In the genomic region with DNA sequence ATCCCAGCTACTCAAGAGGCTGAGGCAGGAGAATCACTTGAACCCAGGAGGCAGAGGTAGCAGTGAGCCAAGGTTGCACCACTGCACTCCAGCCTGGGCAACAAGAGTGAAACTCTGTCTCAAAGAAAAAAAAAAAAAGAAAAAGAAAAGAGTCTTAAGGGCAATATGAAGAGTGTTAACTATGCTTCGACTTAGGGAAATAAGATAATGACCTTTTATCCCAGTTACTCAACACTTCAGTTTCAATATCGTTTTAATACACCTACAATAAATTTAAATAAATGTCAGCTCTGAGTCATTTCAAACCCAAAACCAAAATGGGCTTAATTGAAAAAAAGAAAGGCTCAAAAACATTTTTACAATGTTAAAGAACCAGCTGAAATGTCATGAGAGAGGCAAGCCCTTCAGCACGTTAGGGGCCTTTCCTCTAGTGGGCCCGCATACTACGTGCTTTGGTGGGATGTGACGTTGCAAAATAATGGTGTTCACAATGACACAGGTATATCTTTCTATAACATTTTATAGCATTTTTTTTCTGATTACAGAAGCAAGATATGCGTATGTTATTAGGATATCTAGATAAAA, we compare ENCODE assay signal across 25 cellular contexts. TPM values are rescaled to one million over a fixed set of nuclear protein-coding genes. Genes with fewer than 3 reads are reported as not detected.
DNase-seq lines count a peak whose midpoint lies in the region; ATAC-seq and TF ChIP-seq lines count a peak whose summit lies in the region.
"Had no signal": no experiment of that assay in that cellular context is flagged by ENCODE, and none has a peak within 500 bp of the region (broad histone marks: within the 10 kb centered on the region; RNA-seq: fewer than 3 reads in every experiment).

No MANE protein-coding gene starts in this region.

- ATAC-seq in stimulated activated naive B cell treated with anti-CD40 and anti-IgM and Interleukin-4, amounts not matched to agents 10 μg/mL and 1 μg/mL and 100 μg/mL, for 72 hours (replicated peaks) = peak; percentile 49 to 62
- ATAC-seq: left lung had no signal

- peak overlapping the region; percentile 61 for H3K4me3 Mint-ChIP-seq in activated CD4-positive, alpha-beta T cell treated with anti-CD3 and anti-CD28 coated beads, Interleukin-2, amount 10 ng/mL, durations not matched to agents 24 days and 14 days
- H3K4me3 Mint-ChIP-seq in activated naive CD8-positive, alpha-beta T cell = peak overlapping the region; percentile 75
- peak overlapping the region; percentile 44 to 77 for H3K4me3 Mint-ChIP-seq in stimulated activated naive B cell treated with anti-CD40 and anti-IgM and Interleukin-4, amounts not matched to agents 10 μg/mL and 1 μg/mL and 100 μg/mL, for 72 hours
- H3K4me3 Mint-ChIP-seq in HFFc6 = no peak overlapping the region
- H3K4me3 Mint-ChIP-seq: H9, nephron had no signal

- H3K27me3 Mint-ChIP-seq in activated CD4-positive, alpha-beta T cell treated with anti-CD3 and anti-CD28 coated beads, Interleukin-2, amount 10 ng/mL, durations not matched to agents 24 days and 14 days = no peaks in the 10 kb centered on the region
- no peaks in the 10 kb centered on the region for H3K27me3 Mint-ChIP-seq in activated naive CD8-positive, alpha-beta T cell
- H3K27me3 Mint-ChIP-seq in stimulated activated naive B cell treated with anti-CD40 and anti-IgM and Interleukin-4, amounts not matched to agents 10 μg/mL and 1 μg/mL and 100 μg/mL, for 72 hours = no peaks in the 10 kb centered on the region
- no peaks in the 10 kb centered on the region for H3K27me3 Mint-ChIP-seq in HFFc6 (ENCODE audit: insufficient read depth)

- TF ChIP-seq CTCF in OCI-LY3 (IDR thresholded peaks at IDR 0.05; ENCODE audit: low read depth, low read length) = no peak
- TF ChIP-seq CTCF in HFFc6 (IDR thresholded peaks at IDR 0.05) = no peak

- H3K4me1 Mint-ChIP-seq in activated CD4-positive, alpha-beta T cell treated with anti-CD3 and anti-CD28 coated beads, Interleukin-2, amount 10 ng/mL, durations not matched to agents 24 days and 14 days = peaks cover 76% of the 10 kb centered on the region
- H3K4me1 Mint-ChIP-seq in activated naive CD8-positive, alpha-beta T cell (ENCODE audit: low read depth) = peaks cover 63% of the 10 kb centered on the region
- peaks cover 26 to 46% of the 10 kb centered on the region in 2 donors for H3K4me1 Mint-ChIP-seq in stimulated activated naive B cell treated with anti-CD40 and anti-IgM and Interleukin-4, amounts not matched to agents 10 μg/mL and 1 μg/mL and 100 μg/mL, for 72 hours
- peaks cover 29% of the 10 kb centered on the region for H3K4me1 Mint-ChIP-seq in HFFc6 (ENCODE audit: low read depth)
- H3K4me1 Mint-ChIP-seq: H9 had no signal

- no peaks in the 10 kb centered on the region for H3K27me3 ChIP-seq in OCI-LY3 (ENCODE audit: low read depth, low read length)
- H3K27me3 ChIP-seq: BE2C, left lung, Peyer's patch, sigmoid colon had no signal

- intact Hi-C loops in activated CD4-positive, alpha-beta T cell treated with anti-CD3 and anti-CD28 coated beads, Interleukin-2, amount 10 ng/mL, durations not matched to agents 24 days and 14 days (cut with micrococcal nuclease) = loop anchor here (1.0 to 2.0 kb wide), 4 partner anchors 37 to 90 kb away; a partner anchor contains a TSS

- peaks cover 26% of the 10 kb centered on the region for H3K4me1 ChIP-seq in OCI-LY3 (ENCODE audit: low read length)
- H3K4me1 ChIP-seq: BE2C had no signal

- H3K27ac ChIP-seq in OCI-LY3 (ENCODE audit: low read length) = no peak overlapping the region
- H3K27ac ChIP-seq: parathyroid adenoma had no signal

- H3K9me3 Mint-ChIP-seq in activated CD4-positive, alpha-beta T cell treated with anti-CD3 and anti-CD28 coated beads, Interleukin-2, amount 10 ng/mL, durations not matched to agents 24 days and 14 days = peaks cover 3% of the 10 kb centered on the region
- H3K9me3 Mint-ChIP-seq in activated naive CD8-positive, alpha-beta T cell (ENCODE audit: low read depth) = no peaks in the 10 kb centered on the region
- no peaks in the 10 kb centered on the region for H3K9me3 Mint-ChIP-seq in stimulated activated naive B cell treated with anti-CD40 and anti-IgM and Interleukin-4, amounts not matched to agents 10 μg/mL and 1 μg/mL and 100 μg/mL, for 72 hours
- no peaks in the 10 kb centered on the region for H3K9me3 Mint-ChIP-seq in HFFc6
- H3K9me3 Mint-ChIP-seq: H9, nephron had no signal

- peak overlapping the region; percentile 22; the same call in 1 of the 2 replicates for H3K4me2 ChIP-seq in OCI-LY3 (ENCODE audit: low read length)

- H3K4me3 ChIP-seq in OCI-LY3 (ENCODE audit: low read length) = no peak overlapping the region
- H3K4me3 ChIP-seq: left lung, Peyer's patch, sigmoid colon had no signal

- H4K20me1 ChIP-seq in OCI-LY3 (ENCODE audit: insufficient read depth, low read length) = peaks cover 7% of the 10 kb centered on the region

- H3K27ac Mint-ChIP-seq in activated CD4-positive, alpha-beta T cell treated with anti-CD3 and anti-CD28 coated beads, Interleukin-2, amount 10 ng/mL, durations not matched to agents 24 days and 14 days = peak overlapping the region; percentile 95
- H3K27ac Mint-ChIP-seq in activated naive CD8-positive, alpha-beta T cell = peak overlapping the region; percentile 79
- H3K27ac Mint-ChIP-seq in stimulated activated naive B cell treated with anti-CD40 and anti-IgM and Interleukin-4, amounts not matched to agents 10 μg/mL and 1 μg/mL and 100 μg/mL, for 72 hours = peak overlapping the region; percentile 51
- H3K27ac Mint-ChIP-seq in HFFc6 = no peak overlapping the region
- H3K27ac Mint-ChIP-seq: H9, nephron had no signal

- peaks cover 78% of the 10 kb centered on the region for H3K36me3 ChIP-seq in OCI-LY3 (replicated peaks; ENCODE audit: low read depth, low read length)
- H3K36me3 ChIP-seq: BE2C had no signal

- no peaks in the 10 kb centered on the region for H3K9me3 ChIP-seq in OCI-LY3 (ENCODE audit: insufficient read depth, low read length)
- H3K9me3 ChIP-seq: BE2C, left lung, Peyer's patch, sigmoid colon had no signal

- no peak for DNase-seq in activated CD4-positive, alpha-beta T cell treated with anti-CD3 and anti-CD28 coated beads, Interleukin-2, amount 10 ng/mL, durations not matched to agents 24 days and 14 days
- DNase-seq in activated CD4-positive, alpha-beta T cell treated with anti-CD3 and anti-CD28 coated beads, Interleukin-2, amount 50 U/mL, for 4 hours = no peak
- DNase-seq in stimulated activated naive B cell treated with anti-CD40 and anti-IgM and Interleukin-4, amounts not matched to agents 10 μg/mL and 1 μg/mL and 100 μg/mL, for 72 hours = no peak
- no peak for DNase-seq in HFFc6
- no peak for DNase-seq in NCI-H345 treated with DMSO at 0.1 percent for 48 hours (lab: John Stamatoyannopoulos, UW; ENCODE audit: unreplicated experiment)
- no peak for DNase-seq in Kasumi-1 (lab: John Stamatoyannopoulos, UW)
- DNase-seq: BE2C; dermis blood vessel endothelial cell; H9; head of caudate nucleus; left lung; NCI-H1092 treated with DMSO at 0.1 percent for 48 hours; NCI-H2029; NCI-H446; Peyer's patch; sigmoid colon; stimulated activated CD4-positive, alpha-beta T cell treated with anti-CD3 and anti-CD28 coated beads, Interleukin-2, amount 100 ng/mL, for 24 hours had no signal

- no peak overlapping the region for H3K9ac ChIP-seq in OCI-LY3 (ENCODE audit: low read length)
- H3K9ac ChIP-seq: parathyroid adenoma had no signal

- peaks cover 80% of the 10 kb centered on the region for H3K36me3 Mint-ChIP-seq in activated CD4-positive, alpha-beta T cell treated with anti-CD3 and anti-CD28 coated beads, Interleukin-2, amount 10 ng/mL, durations not matched to agents 24 days and 14 days (ENCODE audit: low read depth)
- H3K36me3 Mint-ChIP-seq in activated naive CD8-positive, alpha-beta T cell = peaks cover 34% of the 10 kb centered on the region
- peaks cover 35 to 62% of the 10 kb centered on the region in 2 donors for H3K36me3 Mint-ChIP-seq in stimulated activated naive B cell treated with anti-CD40 and anti-IgM and Interleukin-4, amounts not matched to agents 10 μg/mL and 1 μg/mL and 100 μg/mL, for 72 hours
- H3K36me3 Mint-ChIP-seq in HFFc6 (ENCODE audit: low read depth) = peaks cover 43% of the 10 kb centered on the region

- no peaks in the 10 kb centered on the region for H3K79me2 ChIP-seq in OCI-LY3 (ENCODE audit: low read length)
- H3K79me2 ChIP-seq: parathyroid adenoma had no signal

- no peak overlapping the region for H2AFZ ChIP-seq in OCI-LY3 (ENCODE audit: low read depth, low read length)
- H2AFZ ChIP-seq: parathyroid adenoma had no signal

RNA-seq across cellular contexts. Expression of a gene that starts 15.3 kb away (rescaled TPM):
- 16.5 and 16.8 TPM in 2 replicates for total RNA-seq in activated CD4-positive, alpha-beta T cell treated with anti-CD3 and anti-CD28 coated beads, Interleukin-2, amount 10 ng/mL, durations not matched to agents 24 days and 14 days
- 10 to 100 TPM; 20.8 to 30.7 (median 27.2) TPM for total RNA-seq in HFFc6 (2021; fragmentation: NEBNext Ultra II Directional; extraction: Animal tissue kit (Norgen Biotek cat#: 25700))

RNA-seq across cellular contexts. Expression of a gene that starts 37.1 kb away (rescaled TPM):
- total RNA-seq in activated CD4-positive, alpha-beta T cell treated with anti-CD3 and anti-CD28 coated beads, Interleukin-2, amount 10 ng/mL, durations not matched to agents 24 days and 14 days = 15.2 TPM in 2 replicates
- not detected for total RNA-seq in HFFc6 (2021; fragmentation: NEBNext Ultra II Directional; extraction: Animal tissue kit (Norgen Biotek cat#: 25700))
- total RNA-seq: A172, dermis blood vessel endothelial cell, endothelial cell of umbilical vein, H9, SK-MEL-5 had no signal

RNA-seq across cellular contexts. Expression of a gene that starts 47.0 kb away (rescaled TPM):
- total RNA-seq in activated CD4-positive, alpha-beta T cell treated with anti-CD3 and anti-CD28 coated beads, Interleukin-2, amount 10 ng/mL, durations not matched to agents 24 days and 14 days = 0.05 TPM in 1 of 2 replicates, not detected in the other
- not detected for total RNA-seq in HFFc6 (2021; fragmentation: NEBNext Ultra II Directional; extraction: Animal tissue kit (Norgen Biotek cat#: 25700))
- total RNA-seq: A172; dermis blood vessel endothelial cell; endothelial cell of umbilical vein; H9; Peyer's patch; SK-MEL-5; T-helper 2 cell treated with Interferon-gamma antibody and Interleukin-4, amounts not matched to agents 100 ng/mL and 5 ng/mL, for 36 hours had no signal

Comparison
In these comparisons a context has a peak if more than half of its experiments do, and no peak if none do; other contexts are left out.
1. RNA of a gene that starts 37.1 kb away (total RNA-seq): 15.2 TPM in activated CD4-positive, alpha-beta T cell treated with anti-CD3 and anti-CD28 coated beads, Interleukin-2, amount 10 ng/mL, durations not matched to agents 24 days and 14 days; not detected in HFFc6; every median in the first group is over 10 times any median in the second.